ENCODE assay signal across 23 cellular contexts in genomic region chr18:10566390-10566789, GRCh38. TPM values are rescaled to one million over a fixed set of nuclear protein-coding genes. Genes with fewer than 3 reads are reported as not detected.
DNase-seq lines count a peak whose midpoint lies in the region; ATAC-seq, FAIRE-seq and TF ChIP-seq lines count a peak whose summit lies in the region.
"Had no signal": no experiment of that assay in that cellular context is flagged by ENCODE, and none has a peak within 500 bp of the region (broad histone marks: within the 10 kb centered on the region; RNA-seq: fewer than 3 reads in every experiment).

No MANE protein-coding gene starts in this region.

- BruUV-seq in MCF 10A (replicated peaks; lab: Mats Ljungman, UMichigan) (no TSS peak), K562 (replicated peaks; lab: Mats Ljungman, UMichigan) (no TSS peak)

- H3K79me2 ChIP-seq in K562 (ENCODE audit: control insufficient read depth, insufficient read depth, low read length), result no peaks in the 10 kb centered on the region

- peak; percentile 52 for FAIRE-seq in K562 (lab: Jason Lieb, UNC)
- FAIRE-seq: A204.1, G401.6, H1 had no signal

- H3K27ac Mint-ChIP-seq in MCF 10A (ENCODE audit: low read depth, unreplicated experiment) (no peak overlapping the region), nephron progenitor cell (peak overlapping the region; percentile 82)
- H3K27ac Mint-ChIP-seq: B cell; CD4-positive, CD25-positive, alpha-beta regulatory T cell; CD8-positive, alpha-beta T cell had no signal

- H3K36me3 ChIP-seq in breast epithelium (no peaks in the 10 kb centered on the region), K562 (ENCODE audit: control insufficient read depth, insufficient read depth, low read length) (no peaks in the 10 kb centered on the region)
- H3K36me3 ChIP-seq: BLaER1 had no signal

- H3K27ac ChIP-seq in breast epithelium (no peak overlapping the region), K562 (ENCODE audit: extremely low read depth, low read depth, low read length) (no peak overlapping the region)
- H3K27ac ChIP-seq: 22Rv1, BLaER1, C4-2B, GM23248 had no signal

- TF ChIP-seq POLR2A in breast epithelium (IDR thresholded peaks at IDR 0.05) (no peak), K562 (conservative IDR thresholded peaks at IDR 0.05) (no peak)

- no peaks in the 10 kb centered on the region for H3K27me3 ChIP-seq in breast epithelium
- H3K27me3 ChIP-seq in K562 (ENCODE audit: control insufficient read depth in 2 of 2, insufficient read depth in 2 of 2, low read length in 2 of 2), result no peaks in the 10 kb centered on the region
- H3K27me3 ChIP-seq: BLaER1 had no signal

- TF ChIP-seq EP300 in K562 (IDR thresholded peaks at IDR 0.05; ENCODE audit: low read length), result no peak

- 58% methylated on average over 3 of the region's 3 CpGs for WGBS in K562 (ENCODE audit: insufficient coverage, low coverage, missing lambda C conversion rate)

- H3K4me1 Mint-ChIP-seq in MCF 10A (ENCODE audit: insufficient read depth, unreplicated experiment) (peaks cover 30% of the 10 kb centered on the region), nephron progenitor cell (peaks cover 26% of the 10 kb centered on the region)
- H3K4me1 Mint-ChIP-seq: B cell had no signal

- no peak overlapping the region for H3K4me3 Mint-ChIP-seq in MCF 10A (ENCODE audit: unreplicated experiment)
- no peak overlapping the region for H3K4me3 Mint-ChIP-seq in nephron progenitor cell
- H3K4me3 Mint-ChIP-seq: B cell; CD8-positive, alpha-beta T cell had no signal

- no peak for TF ChIP-seq RAD21 in K562 (CRISPR knock-in tag; conservative IDR thresholded peaks at IDR 0.05 in 1 of 2, IDR thresholded peaks at IDR 0.05 in 1 of 2)

- H3K9ac ChIP-seq in K562 (ENCODE audit: insufficient read depth in 1 of 2, low read depth in 2 of 2, low read length in 2 of 2), result no peak overlapping the region
- H3K9ac ChIP-seq: BLaER1, GM23248 had no signal

- no peaks in the 10 kb centered on the region for H4K20me1 ChIP-seq in K562 (replicated peaks; ENCODE audit: control insufficient read depth, insufficient read depth, low read length)
- H4K20me1 ChIP-seq: BLaER1 had no signal

- H3K9me3 ChIP-seq in breast epithelium, result no peaks in the 10 kb centered on the region
- 0 out of 2 replicates have a peak, but pooled peaks cover 3% of the 10 kb centered on the region for H3K9me3 ChIP-seq in K562 (replicated peaks; ENCODE audit: control insufficient read depth, insufficient read depth, low read depth, low read length)
- H3K9me3 ChIP-seq: BLaER1 had no signal

- CTCF ChIA-PET in MCF 10A (lab: Yijun Ruan, JAX) (no interaction called here), K562 (lab: Yijun Ruan, JAX; ENCODE audit: low intra/inter-chr PET ratio) (interaction anchor here (0.6 kb wide), 1 partner anchor 101 kb away, joined by 4 read pairs; no protein-coding TSS in a partner anchor)

- no peaks in the 10 kb centered on the region for H3K9me1 ChIP-seq in K562 (ENCODE audit: control insufficient read depth, insufficient read depth, low read length)

- TF ChIP-seq CTCF in MCF 10A (IDR thresholded peaks at IDR 0.05; ENCODE audit: unreplicated experiment), result no peak
- TF ChIP-seq CTCF in breast epithelium (IDR thresholded peaks at IDR 0.05), result no peak
- no peak for TF ChIP-seq CTCF in K562 (IDR thresholded peaks at IDR 0.05 in 2 of 3, conservative IDR thresholded peaks at IDR 0.05 in 1 of 3; ENCODE audit: insufficient read depth in 2 of 3, low read depth in 1 of 3, low read length in 3 of 3)
- TF ChIP-seq CTCF in nephron progenitor cell (IDR thresholded peaks at IDR 0.05), result no peak

- H3K4me2 ChIP-seq in K562 (ENCODE audit: insufficient read depth, low read length), result no peak overlapping the region
- H3K4me2 ChIP-seq: BLaER1 had no signal

- DNase-seq in MCF 10A (ENCODE audit: unreplicated experiment), result peak; percentile 9
- no peak for DNase-seq in breast epithelium (ENCODE audit: low spot score in 2 of 2)
- DNase-seq in K562 (ENCODE audit: extremely low read depth in 1 of 4, low spot score in 3 of 4), result no peak
- peak; percentile 2 for DNase-seq in islet precursor cell
- no peak for DNase-seq in nephron progenitor cell
- no peak for DNase-seq in NOMO-1 (lab: John Stamatoyannopoulos, UW; ENCODE audit: unreplicated experiment in 2 of 2)
- DNase-seq in NOMO-1 treated with dmso at 0.1 percent for 144 hours (lab: John Stamatoyannopoulos, UW; ENCODE audit: unreplicated experiment), result no peak
- DNase-seq: Caco-2; CD4-positive, CD25-positive, alpha-beta regulatory T cell; CD8-positive, alpha-beta T cell; DMS153; DND-41; GM23248; H7; HCEC 1CT had no signal

- H3K4me3 ChIP-seq in breast epithelium, result no peak overlapping the region
- no peak overlapping the region for H3K4me3 ChIP-seq in K562
- H3K4me3 ChIP-seq: BLaER1, GM23248 had no signal

- intact Hi-C loops in MCF 10A (cut with micrococcal nuclease), result no loop called here
- intact Hi-C loops in breast epithelium (cut with DNase I; ENCODE audit: low total_unique reads), result no loop called here
- intact Hi-C loops in K562 (cut with micrococcal nuclease), result loop anchor here (10.0 kb wide), 1 partner anchor 218 kb away; no protein-coding TSS in a partner anchor

- H3K27me3 Mint-ChIP-seq in MCF 10A (ENCODE audit: insufficient read depth, unreplicated experiment) (no peaks in the 10 kb centered on the region), nephron progenitor cell (ENCODE audit: low read depth, poor library complexity) (peaks cover 4% of the 10 kb centered on the region)
- H3K27me3 Mint-ChIP-seq: B cell; CD4-positive, CD25-positive, alpha-beta regulatory T cell had no signal

- H3K4me1 ChIP-seq in breast epithelium, result no peaks in the 10 kb centered on the region
- H3K4me1 ChIP-seq in K562 (replicated peaks in 1 of 2; ENCODE audit: control insufficient read depth in 2 of 2, insufficient read depth in 2 of 2, low read length in 2 of 2), result peaks cover 15 to 18% of the 10 kb centered on the region in 2 experiments
- H3K4me1 ChIP-seq: BLaER1, Caco-2 had no signal

- POLR2A ChIA-PET in MCF 10A (lab: Yijun Ruan, JAX) (interaction anchor here (0.9 kb wide), 1 partner anchor 20 kb away, joined by 3 read pairs; no protein-coding TSS in a partner anchor), K562 (lab: Yijun Ruan, JAX) (interaction anchor here (0.7 kb wide), 1 partner anchor 36 kb away, joined by 3 read pairs; no protein-coding TSS in a partner anchor)

- ATAC-seq in K562 (no peak), HG02840 (IDR thresholded peaks at IDR 0.05; ENCODE audit: low FRiP score, unreplicated experiment) (no peak)
- ATAC-seq: CD8-positive, alpha-beta T cell had no signal

- in situ Hi-C loops in K562 (cut with MboI), result loop anchor here (25.0 kb wide), 1 partner anchor 996 kb away; no protein-coding TSS in a partner anchor

- H3K36me3 Mint-ChIP-seq in MCF 10A (ENCODE audit: insufficient read depth, unreplicated experiment) (no peaks in the 10 kb centered on the region), nephron progenitor cell (ENCODE audit: low read depth) (no peaks in the 10 kb centered on the region)
- H3K36me3 Mint-ChIP-seq: CD8-positive, alpha-beta T cell had no signal

- peak overlapping the region; percentile 75 for H2AFZ ChIP-seq in K562 (ENCODE audit: low read depth, low read length)
- H2AFZ ChIP-seq: GM23248 had no signal

- H3K9me3 Mint-ChIP-seq in MCF 10A (ENCODE audit: unreplicated experiment), result no peaks in the 10 kb centered on the region
- H3K9me3 Mint-ChIP-seq in nephron progenitor cell, result peaks cover 25% of the 10 kb centered on the region
- H3K9me3 Mint-ChIP-seq: CD4-positive, CD25-positive, alpha-beta regulatory T cell; CD8-positive, alpha-beta T cell had no signal

TF ChIP-seq in K562, 482 proteins besides CTCF, POLR2A, EP300 and RAD21 (continues in another document):
- no peak for TF ChIP-seq TEAD1 (CRISPR knock-in tag; IDR thresholded peaks at IDR 0.05)
- TF ChIP-seq IRF2 (CRISPR knock-in tag; IDR thresholded peaks at IDR 0.05), result no peak
- TF ChIP-seq E2F6 (IDR thresholded peaks at IDR 0.05; ENCODE audit: borderline replicate concordance in 1 of 2, extremely low read depth in 1 of 2, insufficient read depth in 1 of 2, insufficient read length in 1 of 2, low read depth in 1 of 2, low read length in 1 of 2, poor library complexity in 1 of 2, severe bottlenecking in 1 of 2), result no peak
- TF ChIP-seq ARHGAP35 (IDR thresholded peaks at IDR 0.05; ENCODE audit: partially characterized antibody), result no peak
- TF ChIP-seq ZBTB17 (CRISPR knock-in tag; IDR thresholded peaks at IDR 0.05), result no peak

RNA-seq across cellular contexts. Expression of gene NAPG, which starts 40.6 kb away (rescaled TPM):
- 31.8 and 32.2 TPM in 2 replicates for total RNA-seq in MCF 10A (2022)
- 10 to 100 TPM; 23.2 to 46.7 (median 24.6) TPM for total RNA-seq in breast epithelium
- total RNA-seq in K562 (2011; cell fraction: chromatin; rRNA removed; ENCODE audit: low replicate concordance), result 31.3 and 105 TPM in 2 replicates
- 23.2 and 26.1 TPM in 2 replicates for total RNA-seq in K562 (2011; cell fraction: nucleolus; rRNA removed)
- total RNA-seq in K562 (2011; cell fraction: nucleoplasm; rRNA removed), result 51.0 and 88.7 TPM in 2 replicates
- 31.6 and 37.1 TPM in 2 replicates for total RNA-seq in K562 (2014; rRNA removed)
- 63.3 and 71.6 TPM in 2 replicates for total RNA-seq in K562 (2014; rRNA removed; fragmentation: Illumina TruSeq; extraction: Trizol)
- total RNA-seq in K562 (2015; rRNA removed; fragmentation: Illumina TruSeq; extraction: Trizol), result 55.1 and 61.7 TPM in 2 replicates
- total RNA-seq in K562 (2021), result 42.9 and 45.8 TPM in 2 replicates
- polyA plus RNA-seq in K562 (2011; rRNA removed), result 47.3 and 55.3 TPM in 2 replicates
- polyA plus RNA-seq in K562 (2011; cell fraction: cytosol; rRNA removed), result 8.8 and 19.0 TPM in 2 replicates
- 21.9 and 29.5 TPM in 2 replicates for polyA plus RNA-seq in K562 (2011; cell fraction: nucleus; rRNA removed)
- 23.2 and 27.2 TPM in 2 replicates for polyA plus RNA-seq in K562 (2012)
- 34.3 and 38.2 TPM in 2 replicates for polyA plus RNA-seq in K562 (2014; fragmentation: Illumina TruSeq; extraction: Trizol)
- polyA plus RNA-seq in K562 (2014; fragmentation: Nextera tagmentation; extraction: Ambion mirVana), result 10 to 100 TPM; 50.9 to 52.4 TPM
- 38.6 and 39.9 TPM in 2 replicates for polyA plus RNA-seq in K562 (2014; rRNA removed)
- 38.5 and 44.8 TPM in 2 replicates for polyA minus RNA-seq in K562 (2011; rRNA and poly(A)+ RNA removed)
- polyA minus RNA-seq in K562 (2011; cell fraction: cytosol; rRNA and poly(A)+ RNA removed), result 15.2 and 21.4 TPM in 2 replicates
- polyA minus RNA-seq in K562 (2011; cell fraction: nucleus; rRNA and poly(A)+ RNA removed), result 21.9 and 35.9 TPM in 2 replicates

Comparison
In these comparisons a context has a peak if more than half of its experiments do, and no peak if none do; other contexts are left out.
1. DNase-seq: peak in MCF 10A (single experiment) and islet precursor cell (single experiment); none in breast epithelium (0 of 2), K562 (0 of 4), nephron progenitor cell (single experiment), NOMO-1 (0 of 2) and NOMO-1 treated with dmso at 0.1 percent for 144 hours (single experiment).